Comparison of ENCODE assay signal across 34 cellular contexts in genomic region chr17:41531993-41532392, GRCh38. TPM values are rescaled to one million over a fixed set of nuclear protein-coding genes. Genes with fewer than 3 reads are reported as not detected.
"Had no signal": no experiment of that assay in that cellular context is flagged by ENCODE, and none has a peak within 500 bp of the region (broad histone marks: within the 10 kb centered on the region; RNA-seq: fewer than 3 reads in every experiment).

No MANE protein-coding gene starts in this region.

- H3K4me3 Mint-ChIP-seq: activated CD4-positive, alpha-beta T cell treated with anti-CD3 and anti-CD28 coated beads, Interleukin-2, amount 10 ng/mL, durations not matched to agents 24 days and 14 days; activated CD8-positive, alpha-beta T cell treated with anti-CD3 and anti-CD28 coated beads for 36 hours; activated naive CD8-positive, alpha-beta T cell treated with anti-CD3 and anti-CD28 coated beads for 36 hours; activated T-cell treated with anti-CD3 and anti-CD28 coated beads, Interleukin-2, amount 50 U/mL, for 72 hours; activated T-helper 17 cell treated with anti-CD3 and anti-CD28 coated beads, Interleukin-2, amount 50 U/mL, for 72 hours; central memory CD8-positive, alpha-beta T cell had no signal

- H3K4me1 Mint-ChIP-seq: activated CD4-positive, alpha-beta T cell treated with anti-CD3 and anti-CD28 coated beads, Interleukin-2, amount 10 ng/mL, durations not matched to agents 24 days and 14 days; activated T-helper 17 cell treated with anti-CD3 and anti-CD28 coated beads, Interleukin-2, amount 50 U/mL, for 72 hours had no signal

- H3K36me3 Mint-ChIP-seq: activated naive CD8-positive, alpha-beta T cell treated with anti-CD3 and anti-CD28 coated beads for 36 hours had no signal

- DNase-seq: activated CD4-positive, alpha-beta T cell treated with anti-CD3 and anti-CD28 coated beads, Interleukin-2, amount 10 ng/mL, durations not matched to agents 24 days and 14 days; activated CD4-positive, alpha-beta T cell treated with anti-CD3 and anti-CD28 coated beads, Interleukin-2, amount 50 U/mL, for 4 hours; activated CD8-positive, alpha-beta T cell treated with anti-CD3 and anti-CD28 coated beads for 36 hours; activated effector memory CD4-positive, alpha-beta T cell treated with anti-CD3 and anti-CD28 coated beads, Interleukin-2, amount 50 U/mL, for 16 hours; activated naive CD4-positive, alpha-beta T cell; activated naive CD4-positive, alpha-beta T cell treated with anti-CD3 and anti-CD28 coated beads, Interleukin-2, amount 50 U/mL, for 16 hours; activated naive CD8-positive, alpha-beta T cell treated with anti-CD3 and anti-CD28 coated beads for 36 hours; activated T-cell treated with anti-CD3 and anti-CD28 coated beads, Interleukin-2, amount 50 U/mL, for 1 hour; activated T-cell treated with anti-CD3 and anti-CD28 coated beads, Interleukin-2, amount 50 U/mL, for 72 hours; amniotic stem cell; aorta; brain microvascular endothelial cell; Karpas-422; NCI-H1105 treated with DMSO at 0.1 percent for 48 hours; NCI-H1436; NCI-H1694 treated with DMSO at 0.1 percent for 48 hours; NCI-H2029; NCI-H2171; NCI-H510A; NCI-H526; NCI-H748 treated with DMSO at 0.1 percent for 48 hours; NK-92 treated with Interleukin-12 subunit alpha and Interleukin-12 subunit beta, amount 100 ng/mL, for 24 hours; PC-3; Right ventricle myocardium superior; SW 1271; T-helper 1 cell; T-helper 2 cell; T-helper 9 cell; WERI-Rb-1 had no signal

- H3K27ac Mint-ChIP-seq: activated CD4-positive, alpha-beta T cell treated with anti-CD3 and anti-CD28 coated beads, Interleukin-2, amount 10 ng/mL, durations not matched to agents 24 days and 14 days; activated CD8-positive, alpha-beta T cell treated with anti-CD3 and anti-CD28 coated beads for 36 hours; activated naive CD8-positive, alpha-beta T cell treated with anti-CD3 and anti-CD28 coated beads for 36 hours; activated T-cell treated with anti-CD3 and anti-CD28 coated beads, Interleukin-2, amount 50 U/mL, for 72 hours; activated T-helper 17 cell treated with anti-CD3 and anti-CD28 coated beads, Interleukin-2, amount 50 U/mL, for 72 hours had no signal

- H3K36me3 ChIP-seq: brain microvascular endothelial cell, cardiac muscle cell, WERI-Rb-1 had no signal

- H3K4me3 ChIP-seq: cardiac muscle cell had no signal

- H3K9me3 Mint-ChIP-seq: activated CD4-positive, alpha-beta T cell treated with anti-CD3 and anti-CD28 coated beads, Interleukin-2, amount 10 ng/mL, durations not matched to agents 24 days and 14 days; activated CD8-positive, alpha-beta T cell treated with anti-CD3 and anti-CD28 coated beads for 36 hours; activated naive CD8-positive, alpha-beta T cell treated with anti-CD3 and anti-CD28 coated beads for 36 hours; activated T-cell treated with anti-CD3 and anti-CD28 coated beads, Interleukin-2, amount 50 U/mL, for 72 hours; activated T-helper 17 cell treated with anti-CD3 and anti-CD28 coated beads, Interleukin-2, amount 50 U/mL, for 72 hours; central memory CD8-positive, alpha-beta T cell had no signal

- H3K27me3 ChIP-seq: brain microvascular endothelial cell, cardiac muscle cell had no signal

- H3K27ac ChIP-seq: brain microvascular endothelial cell, cardiac muscle cell, WERI-Rb-1 had no signal

- ATAC-seq: activated CD8-positive, alpha-beta T cell treated with anti-CD3 and anti-CD28 coated beads for 36 hours; activated T-cell treated with anti-CD3 and anti-CD28 coated beads, Interleukin-2, amount 50 U/mL, for 72 hours; activated T-helper 17 cell treated with anti-CD3 and anti-CD28 coated beads, Interleukin-2, amount 50 U/mL, for 72 hours; PC-3 had no signal

RNA-seq across cellular contexts. Expression of gene KRT19, which starts 3.9 kb away (rescaled TPM):
- total RNA-seq: activated CD4-positive, alpha-beta T cell treated with anti-CD3 and anti-CD28 coated beads, Interleukin-2, amount 10 ng/mL, durations not matched to agents 24 days and 14 days; activated CD8-positive, alpha-beta memory T cell treated with anti-CD3 and anti-CD28 coated beads for 36 hours; activated CD8-positive, alpha-beta T cell treated with anti-CD3 and anti-CD28 coated beads for 36 hours; activated naive CD8-positive, alpha-beta T cell treated with anti-CD3 and anti-CD28 coated beads for 36 hours; activated T-cell treated with anti-CD3 and anti-CD28 coated beads, Interleukin-2, amount 50 U/mL, for 72 hours; activated T-helper 17 cell treated with anti-CD3 and anti-CD28 coated beads, Interleukin-2, amount 50 U/mL, for 72 hours had no signal

RNA-seq across cellular contexts. Expression of gene KRT15, which starts 13.3 kb away (rescaled TPM):
- total RNA-seq: activated CD4-positive, alpha-beta T cell treated with anti-CD3 and anti-CD28 coated beads, Interleukin-2, amount 10 ng/mL, durations not matched to agents 24 days and 14 days; activated CD8-positive, alpha-beta memory T cell treated with anti-CD3 and anti-CD28 coated beads for 36 hours; activated CD8-positive, alpha-beta T cell treated with anti-CD3 and anti-CD28 coated beads for 36 hours; activated naive CD8-positive, alpha-beta T cell treated with anti-CD3 and anti-CD28 coated beads for 36 hours; activated T-cell treated with anti-CD3 and anti-CD28 coated beads, Interleukin-2, amount 50 U/mL, for 72 hours; activated T-helper 17 cell treated with anti-CD3 and anti-CD28 coated beads, Interleukin-2, amount 50 U/mL, for 72 hours; aorta; Right ventricle myocardium superior had no signal
- polyA plus RNA-seq: cardiac muscle cell had no signal

RNA-seq across cellular contexts. Expression of gene KRT13, which starts 26.6 kb away (rescaled TPM):
- total RNA-seq: activated CD4-positive, alpha-beta T cell treated with anti-CD3 and anti-CD28 coated beads, Interleukin-2, amount 10 ng/mL, durations not matched to agents 24 days and 14 days; activated CD8-positive, alpha-beta memory T cell treated with anti-CD3 and anti-CD28 coated beads for 36 hours; activated CD8-positive, alpha-beta T cell treated with anti-CD3 and anti-CD28 coated beads for 36 hours; activated naive CD8-positive, alpha-beta T cell treated with anti-CD3 and anti-CD28 coated beads for 36 hours; activated T-cell treated with anti-CD3 and anti-CD28 coated beads, Interleukin-2, amount 50 U/mL, for 72 hours; activated T-helper 17 cell treated with anti-CD3 and anti-CD28 coated beads, Interleukin-2, amount 50 U/mL, for 72 hours; aorta; cardiac muscle cell; MCF 10A; Right ventricle myocardium superior had no signal
- polyA plus RNA-seq: cardiac muscle cell had no signal

RNA-seq across cellular contexts. Expression of gene KRT9, which starts 39.9 kb away (rescaled TPM):
- total RNA-seq: activated CD4-positive, alpha-beta T cell treated with anti-CD3 and anti-CD28 coated beads, Interleukin-2, amount 10 ng/mL, durations not matched to agents 24 days and 14 days; activated CD8-positive, alpha-beta memory T cell treated with anti-CD3 and anti-CD28 coated beads for 36 hours; activated CD8-positive, alpha-beta T cell treated with anti-CD3 and anti-CD28 coated beads for 36 hours; activated naive CD8-positive, alpha-beta T cell treated with anti-CD3 and anti-CD28 coated beads for 36 hours; activated T-cell treated with anti-CD3 and anti-CD28 coated beads, Interleukin-2, amount 50 U/mL, for 72 hours; activated T-helper 17 cell treated with anti-CD3 and anti-CD28 coated beads, Interleukin-2, amount 50 U/mL, for 72 hours; aorta; cardiac muscle cell; PC-3; Right ventricle myocardium superior had no signal
- polyA plus RNA-seq: cardiac muscle cell had no signal

RNA-seq across cellular contexts. Expression of gene KRT36, which starts 42.3 kb away (rescaled TPM):
- total RNA-seq: activated CD4-positive, alpha-beta T cell treated with anti-CD3 and anti-CD28 coated beads, Interleukin-2, amount 10 ng/mL, durations not matched to agents 24 days and 14 days; activated CD8-positive, alpha-beta memory T cell treated with anti-CD3 and anti-CD28 coated beads for 36 hours; activated CD8-positive, alpha-beta T cell treated with anti-CD3 and anti-CD28 coated beads for 36 hours; activated naive CD8-positive, alpha-beta T cell treated with anti-CD3 and anti-CD28 coated beads for 36 hours; activated T-cell treated with anti-CD3 and anti-CD28 coated beads, Interleukin-2, amount 50 U/mL, for 72 hours; activated T-helper 17 cell treated with anti-CD3 and anti-CD28 coated beads, Interleukin-2, amount 50 U/mL, for 72 hours; aorta; cardiac muscle cell; MCF 10A; PC-3; Right ventricle myocardium superior had no signal
- polyA plus RNA-seq: cardiac muscle cell had no signal
